8 cellular contexts compared by ENCODE assay signal in genomic region chr6:131061771-131062160, GRCh38. TPM values are rescaled to one million over a fixed set of nuclear protein-coding genes. Genes with fewer than 3 reads are reported as not detected.
A peak's percentile ranks its signal among the peaks of the same experiment; 100 is the strongest.
DNase-seq lines count a peak whose midpoint lies in the region; ATAC-seq and TF ChIP-seq lines count a peak whose summit lies in the region.

No MANE protein-coding gene starts in this region.

- H3K27ac Mint-ChIP-seq in activated CD8-positive, alpha-beta memory T cell treated with anti-CD3 and anti-CD28 coated beads, Interleukin-2, amount 10 ng/mL, durations not matched to agents 7 days and 5 days = peak overlapping the region; percentile 48
- peak overlapping the region; percentile 43 for H3K27ac Mint-ChIP-seq in activated naive CD8-positive, alpha-beta T cell treated with anti-CD3 and anti-CD28 coated beads, Interleukin-2, amount 50 U/mL, for 24 hours

- peaks cover 14% of the 10 kb centered on the region for H3K27me3 Mint-ChIP-seq in activated CD8-positive, alpha-beta memory T cell treated with anti-CD3 and anti-CD28 coated beads, Interleukin-2, amount 10 ng/mL, durations not matched to agents 7 days and 5 days
- H3K27me3 Mint-ChIP-seq in activated naive CD8-positive, alpha-beta T cell treated with anti-CD3 and anti-CD28 coated beads, Interleukin-2, amount 50 U/mL, for 24 hours = no peaks in the 10 kb centered on the region

- H3K9me3 Mint-ChIP-seq in activated CD8-positive, alpha-beta memory T cell treated with anti-CD3 and anti-CD28 coated beads, Interleukin-2, amount 10 ng/mL, durations not matched to agents 7 days and 5 days (ENCODE audit: low read depth) = no peaks in the 10 kb centered on the region
- peaks cover 13% of the 10 kb centered on the region for H3K9me3 Mint-ChIP-seq in activated naive CD8-positive, alpha-beta T cell treated with anti-CD3 and anti-CD28 coated beads, Interleukin-2, amount 50 U/mL, for 24 hours

- H3K27me3 ChIP-seq in layer of hippocampus (ENCODE audit: control insufficient read depth, insufficient read depth, low read length) = no peaks in the 10 kb centered on the region
- no peaks in the 10 kb centered on the region for H3K27me3 ChIP-seq in thyroid gland

- DNase-seq in activated CD8-positive, alpha-beta memory T cell treated with anti-CD3 and anti-CD28 coated beads, Interleukin-2, amount 10 ng/mL, durations not matched to agents 7 days and 5 days = no peak
- no peak for DNase-seq in activated CD8-positive, alpha-beta memory T cell treated with anti-CD3 and anti-CD28 coated beads for 24 hours
- no peak for DNase-seq in activated naive CD8-positive, alpha-beta T cell treated with anti-CD3 and anti-CD28 coated beads, Interleukin-2, amount 50 U/mL, for 24 hours
- DNase-seq in thyroid gland = no peak
- DNase-seq in NCI-H748 (lab: John Stamatoyannopoulos, UW; ENCODE audit: unreplicated experiment) = no peak

- H3K4me3 Mint-ChIP-seq in activated CD8-positive, alpha-beta memory T cell treated with anti-CD3 and anti-CD28 coated beads, Interleukin-2, amount 10 ng/mL, durations not matched to agents 7 days and 5 days = peak overlapping the region; percentile 80
- H3K4me3 Mint-ChIP-seq in activated naive CD8-positive, alpha-beta T cell treated with anti-CD3 and anti-CD28 coated beads, Interleukin-2, amount 50 U/mL, for 24 hours = peak overlapping the region; percentile 84

- TF ChIP-seq CTCF in thyroid gland (IDR thresholded peaks at IDR 0.05) = no peak

- peak overlapping the region; percentile 57 for H3K27ac ChIP-seq in layer of hippocampus (ENCODE audit: low read depth, low read length)
- H3K27ac ChIP-seq in thyroid gland = peak overlapping the region in 2 of 3 donors; percentile 87 to 91

- CTCF ChIA-PET in activated CD8-positive, alpha-beta memory T cell treated with anti-CD3 and anti-CD28 coated beads, Interleukin-2, amount 10 ng/mL, durations not matched to agents 7 days and 5 days (lab: Charles Lee) = interaction anchor here (1.0 to 1.7 kb wide), 4 partner anchors 10 to 566 kb away, joined by 3 to 5 read pairs (median 4); partner anchors contain the start of gene MED23

- no peak for TF ChIP-seq POLR2A in thyroid gland (IDR thresholded peaks at IDR 0.05)

- H3K4me1 Mint-ChIP-seq in activated CD8-positive, alpha-beta memory T cell treated with anti-CD3 and anti-CD28 coated beads, Interleukin-2, amount 10 ng/mL, durations not matched to agents 7 days and 5 days = peaks cover 26% of the 10 kb centered on the region
- peaks cover 33% of the 10 kb centered on the region for H3K4me1 Mint-ChIP-seq in activated naive CD8-positive, alpha-beta T cell treated with anti-CD3 and anti-CD28 coated beads, Interleukin-2, amount 50 U/mL, for 24 hours

- 27% methylated on average over 10 of the region's 10 CpGs for WGBS in thyroid gland, 2 donors

- H3K36me3 Mint-ChIP-seq in activated CD8-positive, alpha-beta memory T cell treated with anti-CD3 and anti-CD28 coated beads, Interleukin-2, amount 10 ng/mL, durations not matched to agents 7 days and 5 days = peaks cover 3% of the 10 kb centered on the region
- no peaks in the 10 kb centered on the region for H3K36me3 Mint-ChIP-seq in activated naive CD8-positive, alpha-beta T cell treated with anti-CD3 and anti-CD28 coated beads, Interleukin-2, amount 50 U/mL, for 24 hours (ENCODE audit: low read depth)

- H3K4me3 ChIP-seq in thyroid gland (replicated peaks in 1 of 3) = peak overlapping the region in 1 of 3 donors; percentile 74

- no peaks in the 10 kb centered on the region for H3K36me3 ChIP-seq in thyroid gland

- H3K4me1 ChIP-seq in thyroid gland = peaks cover 3 to 17% of the 10 kb centered on the region in 2 donors

- no peaks in the 10 kb centered on the region for H3K9me3 ChIP-seq in thyroid gland

- intact Hi-C loops in thyroid gland (cut with DNase I) = no loop called here

- ATAC-seq in activated CD8-positive, alpha-beta memory T cell treated with anti-CD3 and anti-CD28 coated beads, Interleukin-2, amount 10 ng/mL, durations not matched to agents 7 days and 5 days = no peak
- no peak for ATAC-seq in activated naive CD8-positive, alpha-beta T cell treated with anti-CD3 and anti-CD28 coated beads, Interleukin-2, amount 50 U/mL, for 24 hours
- ATAC-seq in esophagus mucosa = no peak
- ATAC-seq in HG02938 (IDR thresholded peaks at IDR 0.05; ENCODE audit: unreplicated experiment) = no peak

RNA-seq across cellular contexts. Expression of gene EPB41L2, which starts 1.3 kb away (rescaled TPM):
- total RNA-seq in activated CD8-positive, alpha-beta memory T cell treated with anti-CD3 and anti-CD28 coated beads, Interleukin-2, amount 10 ng/mL, durations not matched to agents 7 days and 5 days = 10 to 100 TPM; 32.8 to 58.0 TPM
- total RNA-seq in thyroid gland (100 to 1,000 TPM in 1 of 4 donors, 10 to 100 TPM in 3; 58.8 to 105 (median 81.3) TPM), esophagus mucosa (9.1 TPM)
